28 cellular contexts compared by ENCODE assay signal in the genomic region with DNA sequence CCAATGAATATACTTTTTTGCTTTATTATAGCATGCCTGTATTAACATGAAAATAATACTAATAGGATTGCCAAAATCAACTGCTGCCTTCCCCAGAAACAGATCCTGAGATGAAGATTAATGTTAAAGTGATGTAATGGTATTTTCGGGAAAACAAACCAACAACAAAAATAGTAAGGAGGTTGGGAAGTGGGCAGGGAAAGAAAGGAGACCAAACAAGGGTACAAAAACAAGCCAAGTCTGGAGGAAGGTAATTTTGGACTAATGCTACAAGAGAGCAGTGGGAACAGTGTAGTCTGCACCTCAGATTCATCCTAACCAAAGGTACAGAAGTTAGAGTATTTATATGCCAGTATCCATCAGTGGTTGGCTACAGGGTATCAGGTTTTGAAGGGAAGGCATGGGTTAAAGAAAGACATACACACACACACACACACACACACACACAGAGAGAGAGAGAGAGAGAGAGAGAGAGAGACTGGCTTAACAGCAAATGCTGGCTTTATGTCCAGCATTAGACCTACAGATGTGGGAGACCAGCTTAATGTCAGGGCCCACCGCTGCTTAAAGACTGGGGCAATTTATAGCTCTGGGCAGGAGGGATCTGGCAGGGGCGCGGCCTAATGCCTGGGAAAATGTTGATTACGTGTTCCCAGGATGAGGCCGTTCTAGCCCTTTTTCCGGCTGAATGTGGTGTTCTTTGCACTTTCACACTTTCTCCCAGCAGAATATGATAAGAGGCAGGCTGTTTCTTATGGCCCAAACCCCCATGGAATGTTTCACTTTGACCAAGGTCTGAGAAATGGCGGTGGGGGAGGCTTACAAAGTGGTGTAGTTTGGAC. TPM values are rescaled to one million over a fixed set of nuclear protein-coding genes. Genes with fewer than 3 reads are reported as not detected.
DNase-seq lines count a peak whose midpoint lies in the region; ATAC-seq, FAIRE-seq and TF ChIP-seq lines count a peak whose summit lies in the region.
"Had no signal": no experiment of that assay in that cellular context is flagged by ENCODE, and none has a peak within 500 bp of the region (broad histone marks: within the 10 kb centered on the region; RNA-seq: fewer than 3 reads in every experiment).

No MANE protein-coding gene starts in this region.

- no peaks in the 10 kb centered on the region for H3K79me1 ChIP-seq in mesenchymal stem cell (replicated peaks; ENCODE audit: low read length, poor library complexity, severe bottlenecking)

- H3K27me3 ChIP-seq in endodermal cell (ENCODE audit: control insufficient read depth, insufficient read depth, low read length, poor library complexity, severe bottlenecking), result no peaks in the 10 kb centered on the region
- peaks cover 0 to 41% of the 10 kb centered on the region in 2 experiments for H3K27me3 ChIP-seq in mesenchymal stem cell (ENCODE audit: control insufficient read depth in 1 of 2, insufficient read depth in 1 of 2, low read length in 2 of 2)
- H3K27me3 ChIP-seq in pancreas, result no peaks in the 10 kb centered on the region
- H3K27me3 ChIP-seq: gastroesophageal sphincter, thyroid gland had no signal

- no peak for FAIRE-seq in pancreas (lab: Jason Lieb, UNC)
- FAIRE-seq: A204.1, GM12878 had no signal

- H3K4ac ChIP-seq in mesenchymal stem cell (ENCODE audit: low read depth in 1 of 2, low read length in 2 of 2), result no peak overlapping the region

- no peak overlapping the region for H2BK120ac ChIP-seq in mesenchymal stem cell (ENCODE audit: low read depth, low read length)

- CTCF ChIA-PET in RWPE1 (lab: Yijun Ruan, JAX), result no interaction called here

- no peak overlapping the region for H2BK5ac ChIP-seq in mesenchymal stem cell (ENCODE audit: low read depth, low read length, poor library complexity, severe bottlenecking)

- no peaks in the 10 kb centered on the region for H3K9me3 Mint-ChIP-seq in endodermal cell
- H3K9me3 Mint-ChIP-seq: activated T-helper 1 cell treated with anti-CD3 and anti-CD28 coated beads, Interleukin-12 subunit alpha, Interleukin-12 subunit beta, Interleukin-2, Interleukin-4 antibody, amounts not matched to agents 30 ng/mL and 10 ng/mL and 1 ng/mL, durations not matched to agents 14 hours and 24 hours and 36 hours had no signal

- H3K4me1 ChIP-seq in endodermal cell (ENCODE audit: control insufficient read depth, insufficient read depth, low read length), result no peaks in the 10 kb centered on the region
- H3K4me1 ChIP-seq in mesenchymal stem cell (ENCODE audit: control insufficient read depth, insufficient read depth, low read depth, low read length), result peaks cover 3% of the 10 kb centered on the region
- no peaks in the 10 kb centered on the region for H3K4me1 ChIP-seq in pancreas
- H3K4me1 ChIP-seq: esophagus muscularis mucosa, gastroesophageal sphincter, prostate gland, spleen had no signal

- H3K36me3 ChIP-seq in endodermal cell (ENCODE audit: control insufficient read depth, insufficient read depth, low read length) (no peaks in the 10 kb centered on the region), mesenchymal stem cell (ENCODE audit: control insufficient read depth in 1 of 2, insufficient read depth in 2 of 2, low read depth in 1 of 2, low read length in 2 of 2) (no peaks in the 10 kb centered on the region), pancreas (no peaks in the 10 kb centered on the region)
- H3K36me3 ChIP-seq: esophagus muscularis mucosa, gastroesophageal sphincter, prostate gland, spleen, thyroid gland had no signal

- H3K23ac ChIP-seq in mesenchymal stem cell (ENCODE audit: low read length in 2 of 2), result no peak overlapping the region

- no peak for TF ChIP-seq CTCF in endodermal cell (conservative IDR thresholded peaks at IDR 0.05)
- no peak for TF ChIP-seq CTCF in pancreas (IDR thresholded peaks at IDR 0.05)
- TF ChIP-seq CTCF in RWPE1 (conservative IDR thresholded peaks at IDR 0.05; ENCODE audit: low read depth), result no peak

- intact Hi-C loops in left cardiac atrium (cut with DNase I) (no loop called here), Right ventricle myocardium superior (cut with DNase I) (no loop called here), pancreas (cut with DNase I) (no loop called here)

- H3K9me3 ChIP-seq in endodermal cell (ENCODE audit: control insufficient read depth, low read length) (no peaks in the 10 kb centered on the region), mesenchymal stem cell (ENCODE audit: control insufficient read depth, low read length) (no peaks in the 10 kb centered on the region), pancreas (no peaks in the 10 kb centered on the region)
- H3K9me3 ChIP-seq: esophagus muscularis mucosa, gastroesophageal sphincter, prostate gland, spleen, thyroid gland had no signal

- H3K27me3 Mint-ChIP-seq in endodermal cell (ENCODE audit: insufficient read depth), result no peaks in the 10 kb centered on the region

- H3K36me3 Mint-ChIP-seq in endodermal cell (ENCODE audit: low read depth), result no peaks in the 10 kb centered on the region

- H3K4me3 ChIP-seq in endodermal cell (ENCODE audit: low read length) (no peak overlapping the region), mesenchymal stem cell (ENCODE audit: insufficient read depth in 1 of 2, low read depth in 1 of 2, low read length in 2 of 2) (no peak overlapping the region), pancreas (no peak overlapping the region)
- H3K4me3 ChIP-seq: esophagus muscularis mucosa, gastroesophageal sphincter, GM12878, prostate gland, SK-N-MC, spleen, thyroid gland had no signal

- H3K18ac ChIP-seq in mesenchymal stem cell (ENCODE audit: low read depth in 1 of 2, low read length in 2 of 2), result no peak overlapping the region

- H2AK5ac ChIP-seq in mesenchymal stem cell (ENCODE audit: low read length, severe bottlenecking), result no peak overlapping the region

- DNase-seq in left cardiac atrium (peak; percentile 72), Right ventricle myocardium superior (no peak), endodermal cell (peak; percentile 65), mesenchymal stem cell (peak; percentile 17), NCI-H1048 (lab: John Stamatoyannopoulos, UW) (no peak), pancreas (no peak), NCI-H2227 treated with DMSO at 0.1 percent for 48 hours (lab: John Stamatoyannopoulos, UW) (no peak), RWPE1 (ENCODE audit: low spot score) (no peak)
- DNase-seq: activated CD4-positive, alpha-beta T cell treated with anti-CD3 and anti-CD28 coated beads, Interleukin-2, amount 50 U/mL, for 1 hour; activated naive CD4-positive, alpha-beta T cell treated with anti-CD3 and anti-CD28 coated beads, Interleukin-2, amount 50 U/mL, for 16 hours; anterior cingulate cortex; cerebellar nuclear complex; effector CD4-positive, alpha-beta T cell; NCI-H1417 treated with DMSO at 0.1 percent for 48 hours; NCI-H2107; spleen; stimulated activated CD4-positive, alpha-beta T cell treated with anti-CD3 and anti-CD28 coated beads, Interleukin-4, amount 100 ng/mL, for 1 hour; stimulated activated naive CD4-positive, alpha-beta T cell; T-helper 17 cell; thyroid gland had no signal

- POLR2A ChIA-PET in RWPE1 (lab: Yijun Ruan, JAX; ENCODE audit: low non-redundant PET), result no interaction called here

- H3K9ac ChIP-seq in endodermal cell (ENCODE audit: extremely low read depth, low read length, poor library complexity, severe bottlenecking) (no peak overlapping the region), mesenchymal stem cell (ENCODE audit: low read length) (no peak overlapping the region)

- H3K4me2 ChIP-seq in mesenchymal stem cell (ENCODE audit: low read length, poor library complexity, severe bottlenecking), result no peak overlapping the region

- H2BK15ac ChIP-seq in mesenchymal stem cell (ENCODE audit: low read depth, poor library complexity, severe bottlenecking), result no peak overlapping the region

- H3K27ac ChIP-seq in endodermal cell (ENCODE audit: low read depth, low read length) (no peak overlapping the region), mesenchymal stem cell (ENCODE audit: low read length, poor library complexity, severe bottlenecking) (no peak overlapping the region), pancreas (no peak overlapping the region), RWPE1 (no peak overlapping the region)
- H3K27ac ChIP-seq: esophagus muscularis mucosa, gastroesophageal sphincter, prostate gland, SK-N-MC, spleen, thyroid gland had no signal

- no peak overlapping the region for H3K4me3 Mint-ChIP-seq in endodermal cell
- H3K4me3 Mint-ChIP-seq: activated T-helper 1 cell treated with anti-CD3 and anti-CD28 coated beads, Interleukin-12 subunit alpha, Interleukin-12 subunit beta, Interleukin-2, Interleukin-4 antibody, amounts not matched to agents 30 ng/mL and 10 ng/mL and 1 ng/mL, durations not matched to agents 14 hours and 24 hours and 36 hours; T-helper 17 cell had no signal

- ATAC-seq in left cardiac atrium (peak; percentile 15 to 67), Right ventricle myocardium superior (ENCODE audit: poor library complexity) (no peak), pancreas (no peak)
- ATAC-seq: gastroesophageal sphincter, GM12878, T-helper 17 cell had no signal

- H4K8ac ChIP-seq in mesenchymal stem cell (ENCODE audit: low read length), result no peak overlapping the region

- H3K4me1 Mint-ChIP-seq in endodermal cell, result peaks cover 6% of the 10 kb centered on the region

- H2BK12ac ChIP-seq in mesenchymal stem cell (ENCODE audit: low read length in 2 of 2), result no peak overlapping the region

- no peak overlapping the region for H2AFZ ChIP-seq in mesenchymal stem cell (ENCODE audit: low read depth, low read length)

- WGBS in endodermal cell (ENCODE audit: insufficient coverage in 1 of 2, insufficient read length in 1 of 2), 2 experiments, result 94 to 98% methylated on average over 6 to 8 of the region's 8 CpGs
- 44% methylated on average over 8 of the region's 8 CpGs for WGBS in mesenchymal stem cell
- WGBS in pancreas, 2 donors, result 58 to 61% methylated on average over 8 of the region's 8 CpGs

- no peak overlapping the region for H3K27ac Mint-ChIP-seq in endodermal cell
- H3K27ac Mint-ChIP-seq: activated T-helper 1 cell treated with anti-CD3 and anti-CD28 coated beads, Interleukin-12 subunit alpha, Interleukin-12 subunit beta, Interleukin-2, Interleukin-4 antibody, amounts not matched to agents 30 ng/mL and 10 ng/mL and 1 ng/mL, durations not matched to agents 14 hours and 24 hours and 36 hours; T-helper 17 cell had no signal

- H3K14ac ChIP-seq in mesenchymal stem cell (ENCODE audit: low read length in 2 of 2), result no peak overlapping the region

- no peak overlapping the region for H4K91ac ChIP-seq in mesenchymal stem cell (ENCODE audit: low read length)

RNA-seq across cellular contexts. Expression of gene SLC17A1, which starts 3.8 kb away (rescaled TPM):
- total RNA-seq in left cardiac atrium (not detected), Right ventricle myocardium superior (not detected), endodermal cell (not detected), pancreas (not detected)
- polyA plus RNA-seq in endodermal cell (2013, experiment 1 of 2), result not detected
- polyA plus RNA-seq in endodermal cell (2013, experiment 2 of 2), result not detected
- not detected for polyA plus RNA-seq in mesenchymal stem cell (2013, experiment 1 of 2)
- not detected for polyA plus RNA-seq in mesenchymal stem cell (2013, experiment 2 of 2)
- under 1 TPM in 1 of 2 donors, not detected in 1; 0.16 TPM for polyA plus RNA-seq in pancreas
- total RNA-seq: activated T-helper 1 cell treated with anti-CD3 and anti-CD28 coated beads, Interleukin-12 subunit alpha, Interleukin-12 subunit beta, Interleukin-2, Interleukin-4 antibody, amounts not matched to agents 30 ng/mL and 10 ng/mL and 1 ng/mL, durations not matched to agents 14 hours and 24 hours and 36 hours; esophagus muscularis mucosa; gastroesophageal sphincter; GM12878; NCI-H460; spleen; thyroid gland had no signal
- polyA plus RNA-seq: GM12878, spleen had no signal

RNA-seq across cellular contexts. Expression of gene SLC17A3, which starts 38.4 kb away (rescaled TPM):
- total RNA-seq in left cardiac atrium (not detected), Right ventricle myocardium superior (not detected), endodermal cell (not detected), pancreas (not detected)
- not detected for polyA plus RNA-seq in endodermal cell (2013, experiment 1 of 2)
- polyA plus RNA-seq in endodermal cell (2013, experiment 2 of 2), result not detected
- polyA plus RNA-seq in mesenchymal stem cell (2013, experiment 1 of 2), result not detected
- polyA plus RNA-seq in mesenchymal stem cell (2013, experiment 2 of 2), result not detected
- polyA plus RNA-seq in pancreas, result under 1 TPM in 1 of 2 donors, not detected in 1; 0.02 TPM
- total RNA-seq: esophagus muscularis mucosa, gastroesophageal sphincter, GM12878, NCI-H460, prostate gland, spleen, thyroid gland had no signal
- polyA plus RNA-seq: GM12878 had no signal

Comparison
In these comparisons a context has a peak if more than half of its experiments do, and no peak if none do; other contexts are left out.
1. ATAC-seq: peak in left cardiac atrium (2 of 2); none in Right ventricle myocardium superior (single experiment) and pancreas (0 of 4).
2. DNase-seq: peak in left cardiac atrium (single experiment), endodermal cell (single experiment) and mesenchymal stem cell (single experiment); none in Right ventricle myocardium superior (single experiment), NCI-H1048 (single experiment), pancreas (0 of 6), NCI-H2227 treated with DMSO at 0.1 percent for 48 hours (single experiment) and RWPE1 (single experiment).